In the genomic region with DNA sequence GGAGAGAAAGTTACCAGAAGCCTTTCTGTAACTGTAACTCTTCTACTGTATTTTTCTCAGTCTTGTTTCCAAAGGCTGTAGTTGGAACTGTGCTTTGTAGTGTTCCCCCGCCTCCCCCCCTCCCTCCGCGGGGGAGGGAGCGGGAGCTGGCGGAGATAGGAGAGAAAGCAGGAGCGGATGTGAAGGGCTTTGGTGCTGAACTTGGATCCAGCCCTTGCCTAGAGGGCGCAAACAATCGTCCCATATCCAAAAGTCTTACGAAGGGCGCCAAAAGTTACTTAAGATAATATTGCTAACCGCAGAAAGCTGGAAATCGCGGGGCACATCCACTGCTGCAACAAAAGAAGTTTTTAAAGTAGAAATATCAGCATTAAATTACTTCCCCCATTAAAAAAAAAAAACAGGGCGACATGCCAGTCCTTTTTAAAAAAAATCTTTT, we compare ENCODE assay signal across 8 cellular contexts. TPM values are rescaled to one million over a fixed set of nuclear protein-coding genes. Genes with fewer than 3 reads are reported as not detected.
DNase-seq lines count a peak whose midpoint lies in the region; ATAC-seq, FAIRE-seq and TF ChIP-seq lines count a peak whose summit lies in the region.

No MANE protein-coding gene starts in this region.

- H3K9me2 ChIP-seq in PC-9 (ENCODE audit: insufficient read depth), result no peaks in the 10 kb centered on the region

- H3K36me3 ChIP-seq in HAP-1 (replicated peaks), result no peaks in the 10 kb centered on the region
- no peaks in the 10 kb centered on the region for H3K36me3 ChIP-seq in PC-9 (ENCODE audit: low read depth)
- no peaks in the 10 kb centered on the region for H3K36me3 ChIP-seq in keratinocyte (ENCODE audit: control insufficient read depth in 2 of 2, extremely low read depth in 1 of 2, insufficient read depth in 2 of 2, low read length in 2 of 2)
- no peaks in the 10 kb centered on the region for H3K36me3 ChIP-seq in spleen

- H3K27me3 ChIP-seq in HAP-1 (ENCODE audit: low read depth), result no peaks in the 10 kb centered on the region
- no peaks in the 10 kb centered on the region for H3K27me3 ChIP-seq in PC-9 (ENCODE audit: insufficient read depth, low read depth)
- H3K27me3 ChIP-seq in keratinocyte (ENCODE audit: control insufficient read depth, extremely low read depth, insufficient read depth, low read length), result no peaks in the 10 kb centered on the region
- H3K27me3 ChIP-seq in spleen (replicated peaks in 1 of 7), result peaks cover 0 to 54% (median 22%) of the 10 kb centered on the region in 7 donors

- peaks cover 17% of the 10 kb centered on the region for H3K79me2 ChIP-seq in PC-9 (ENCODE audit: low read depth)
- H3K79me2 ChIP-seq in keratinocyte (ENCODE audit: control insufficient read depth, insufficient read depth, low read length), result peaks cover 21% of the 10 kb centered on the region

- no peaks in the 10 kb centered on the region for H3K9me3 ChIP-seq in HAP-1
- H3K9me3 ChIP-seq in PC-9 (ENCODE audit: insufficient read depth, low read depth), result no peaks in the 10 kb centered on the region
- no peaks in the 10 kb centered on the region for H3K9me3 ChIP-seq in keratinocyte (ENCODE audit: control insufficient read depth, low read depth, low read length)
- no peaks in the 10 kb centered on the region for H3K9me3 ChIP-seq in spleen

- intact Hi-C loops in PC-9 (cut with micrococcal nuclease; ENCODE audit: unreplicated experiment) (loop anchor here (5.0 kb wide), 3 partner anchors 102 to 662 kb away; a partner anchor contains a TSS), spleen (cut with DNase I; ENCODE audit: low total_unique reads) (no loop called here)

- in situ Hi-C loops in HAP-1 (cut with MboI; ENCODE audit: low sequenced_read_pairs), result no loop called here

- H4K20me1 ChIP-seq in PC-9 (ENCODE audit: insufficient read depth), result no peaks in the 10 kb centered on the region; the same call in 1 of the 2 replicates
- H4K20me1 ChIP-seq in keratinocyte (ENCODE audit: control insufficient read depth, extremely low read depth, insufficient read depth, low read length), result no peaks in the 10 kb centered on the region

- H3K4me2 ChIP-seq in PC-9, result peak overlapping the region; percentile 98
- peak overlapping the region; percentile 96 for H3K4me2 ChIP-seq in keratinocyte (ENCODE audit: control insufficient read depth, extremely low read depth, insufficient read depth, low read depth, low read length)

- POLR2A ChIA-PET in PC-9 (lab: Charles Lee; ENCODE audit: unreplicated experiment), result no interaction called here

- H3K4me1 ChIP-seq in HAP-1, result peaks cover 39% of the 10 kb centered on the region
- H3K4me1 ChIP-seq in PC-9 (replicated peaks; ENCODE audit: insufficient read depth), result peaks cover 62% of the 10 kb centered on the region
- peaks cover 43% of the 10 kb centered on the region for H3K4me1 ChIP-seq in keratinocyte (ENCODE audit: control insufficient read depth, extremely low read depth, insufficient read depth, low read length)
- peaks cover 25 to 80% (median 51%) of the 10 kb centered on the region in 6 donors for H3K4me1 ChIP-seq in spleen

- no peak for ATAC-seq in HG03095 (IDR thresholded peaks at IDR 0.05; ENCODE audit: unreplicated experiment)

- CTCF ChIA-PET in PC-9 (lab: Charles Lee), result interaction anchor here (0.7 to 1.0 kb wide), 2 partner anchors 30 to 135 kb away, joined by 3 to 6 read pairs; no protein-coding TSS in a partner anchor

- H3K4me3 ChIP-seq in HAP-1, result no peak overlapping the region
- H3K4me3 ChIP-seq in PC-9, result peak overlapping the region; percentile 90; the same call in 1 of the 2 replicates
- H3K4me3 ChIP-seq in keratinocyte (ENCODE audit: control insufficient read depth in 2 of 3, extremely low read depth in 1 of 3, insufficient read depth in 2 of 3, low read depth in 1 of 3, low read length in 3 of 3), result peak overlapping the region in 2 of 3 experiments; percentile 52 to 56
- H3K4me3 ChIP-seq in spleen, result peak overlapping the region in 3 of 8 donors; percentile 3 to 83 (median 76)

- no peak overlapping the region for H2AFZ ChIP-seq in PC-9
- peak overlapping the region; percentile 62 for H2AFZ ChIP-seq in keratinocyte (ENCODE audit: control insufficient read depth, low read length)

- TF ChIP-seq POLR2A in spleen (IDR thresholded peaks at IDR 0.05) (no peak), GM12892 (IDR thresholded peaks at IDR 0.05; ENCODE audit: low read depth, low read length) (no peak)

- peak; percentile 50 for DNase-seq in AG09319 (ENCODE audit: extremely low read depth, low read depth)
- peak; percentile 88 to 93 for DNase-seq in HAP-1 (ENCODE audit: low spot score in 2 of 2)
- DNase-seq in PC-9, result peak; percentile 50 to 59
- DNase-seq in cerebellar cortex (ENCODE audit: low spot score), result peak; percentile 84
- DNase-seq in keratinocyte (ENCODE audit: low read depth, low spot score), result no peak
- peak; percentile 80 for DNase-seq in spleen
- no peak for DNase-seq in GM12892 (ENCODE audit: insufficient read length)

- WGBS in spleen, 5 donors, result 2 to 6% (median 4%) methylated on average over 14 of the region's 14 CpGs

- no peaks in the 10 kb centered on the region for H3K9me1 ChIP-seq in keratinocyte (ENCODE audit: control insufficient read depth, extremely low read depth, insufficient read depth, low read length)

- peak overlapping the region; percentile 1; the same call in 1 of the 2 replicates for H3K27ac ChIP-seq in PC-9
- H3K27ac ChIP-seq in keratinocyte (ENCODE audit: control insufficient read depth, insufficient read depth, low read length), result peak overlapping the region; percentile 70
- H3K27ac ChIP-seq in spleen, result peak overlapping the region; percentile 10 to 92 (median 90)

- dilution Hi-C loops in keratinocyte (cut with MboI; ENCODE audit: extremely low pct_ligation_motif_present, low sequenced_read_pairs), result no loop called here

- TF ChIP-seq CTCF in AG09319 (IDR thresholded peaks at IDR 0.05; ENCODE audit: low read depth, low read length), result peak; percentile 45
- TF ChIP-seq CTCF in PC-9 (conservative IDR thresholded peaks at IDR 0.05), result no peak; the same call in 1 of the 2 replicates
- peak in 2 of 3 experiments; percentile 16 to 65 for TF ChIP-seq CTCF in keratinocyte (optimal IDR thresholded peaks at IDR 0.05 in 1 of 3, IDR thresholded peaks at IDR 0.05 in 1 of 3, conservative IDR thresholded peaks at IDR 0.05 in 1 of 3; ENCODE audit: extremely low read depth in 1 of 3, insufficient read depth in 2 of 3, low read length in 3 of 3)
- TF ChIP-seq CTCF in spleen (IDR thresholded peaks at IDR 0.05 in 8 of 11, conservative IDR thresholded peaks at IDR 0.05 in 3 of 11), result peak in 4 of 11 experiments; percentile 5 to 21 (median 18)

- H3F3A ChIP-seq in PC-9 (ENCODE audit: insufficient read depth, low read depth), result peaks cover 39% of the 10 kb centered on the region

- H3K9ac ChIP-seq in keratinocyte (ENCODE audit: control insufficient read depth, extremely low read depth, insufficient read depth, low read length), result peak overlapping the region; percentile 68

- FAIRE-seq in keratinocyte (lab: Jason Lieb, UNC) (peak; percentile 75), GM12892 (lab: Jason Lieb, UNC) (no peak)

- no TSS peak for BruUV-seq in PC-9 (replicated peaks; lab: Mats Ljungman, UMichigan)

RNA-seq across cellular contexts. Expression of a gene that starts 2.4 kb away (rescaled TPM):
- total RNA-seq in PC-9 (2021) (26.7 and 32.8 TPM in 2 replicates), spleen (10 to 100 TPM; 33.2 to 76.8 (median 40.1) TPM)
- polyA plus RNA-seq in keratinocyte (14.7 to 15.8 TPM (median 15.0 TPM) in 3 replicates), spleen (1 to 10 TPM; 3.1 to 3.7 (median 3.1) TPM)
- 11.6 TPM for polyA plus RNA-seq in keratinocyte (2011; ENCODE audit: low read depth)
- 10.3 and 14.9 TPM in 2 replicates for polyA plus RNA-seq in keratinocyte (2011; cell fraction: cytosol; rRNA removed)
- polyA plus RNA-seq in keratinocyte (2011; cell fraction: nucleus; rRNA removed), result 15.1 and 17.0 TPM in 2 replicates
- polyA plus RNA-seq in keratinocyte (2012; ENCODE audit: low replicate concordance), result 9.8 and 10.0 TPM in 2 replicates
- 43.3 to 66.0 TPM (median 52.8 TPM) in 3 replicates for polyA minus RNA-seq in keratinocyte
- 26.3 TPM for polyA minus RNA-seq in keratinocyte (2011; cell fraction: cytosol; rRNA and poly(A)+ RNA removed)
- 33.3 and 66.9 TPM in 2 replicates for polyA minus RNA-seq in keratinocyte (2011; cell fraction: nucleus; rRNA and poly(A)+ RNA removed)
- not detected for polyA plus RNA-seq in GM12892 (2012; ENCODE audit: missing spikeins)

Comparison
In these comparisons a context has a peak if more than half of its experiments do, and no peak if none do; other contexts are left out.
1. DNase-seq: peak in AG09319 (single experiment), HAP-1 (2 of 2), PC-9 (2 of 2), cerebellar cortex (single experiment) and spleen (single experiment); none in keratinocyte (single experiment) and GM12892 (single experiment).
2. H3K27ac ChIP-seq: peak in every context shown above with its lines; median percentile 90 in spleen; 70 in keratinocyte; 1 in PC-9.